In genomic region chr3:129773942-129774663, GRCh38 we compare ENCODE assay signal across 22 cellular contexts.
A peak's percentile ranks its signal among the peaks of the same experiment; 100 is the strongest.
DNase-seq lines count a peak whose midpoint lies in the region; ATAC-seq and TF ChIP-seq lines count a peak whose summit lies in the region.
"Had no signal": no experiment of that assay in that cellular context is flagged by ENCODE, and none has a peak within 500 bp of the region (broad histone marks: within the 10 kb centered on the region; RNA-seq: fewer than 3 reads in every experiment).

No MANE protein-coding gene starts in this region.

- no peak overlapping the region for H3K4me2 ChIP-seq in Karpas-422 (ENCODE audit: low read depth, low read length, poor library complexity, severe bottlenecking)
- H3K4me2 ChIP-seq: BLaER1 had no signal

- no peaks in the 10 kb centered on the region for H3K27me3 ChIP-seq in Karpas-422 (ENCODE audit: low read length)
- H3K27me3 ChIP-seq: BE2C, BLaER1 had no signal

- no peaks in the 10 kb centered on the region for H3K9me2 ChIP-seq in Karpas-422 (replicated peaks; ENCODE audit: insufficient read depth, low read length)

- DNase-seq in Karpas-422 (no peak), OCI-M1 (lab: John Stamatoyannopoulos, UW) (peak; percentile 33), erythroblast (lab: John Stamatoyannopoulos, UW) (peak; percentile 75 to 89), NCI-H748 treated with DMSO at 0.1 percent for 48 hours (lab: John Stamatoyannopoulos, UW) (no peak)
- DNase-seq: 8988T; ACHN; BE2C; C1 segment of cervical spinal cord; CD4-positive, alpha-beta memory T cell; CD4-positive, CD25-positive, alpha-beta regulatory T cell; CD8-positive, alpha-beta memory T cell; COR-L47; DMS 273 treated with DMSO at 0.1 percent for 48 hours; DMS153; DMS53; DMS79; DND-41; EL; GDM1 had no signal

- H3K9me3 ChIP-seq in Karpas-422 (ENCODE audit: low read length), result peaks cover 2% of the 10 kb centered on the region; the same call in 1 of the 2 replicates
- H3K9me3 ChIP-seq: BE2C, BLaER1 had no signal

- TF ChIP-seq POLR2A in erythroblast (IDR thresholded peaks at IDR 0.05; ENCODE audit: low read length), result no peak

- H3K9ac ChIP-seq in Karpas-422 (ENCODE audit: low read length), result no peak overlapping the region
- H3K9ac ChIP-seq: BLaER1 had no signal

- H3K4me1 ChIP-seq in Karpas-422 (ENCODE audit: low read length), result peaks cover 58% of the 10 kb centered on the region
- H3K4me1 ChIP-seq: BE2C had no signal

- peaks cover 6% of the 10 kb centered on the region; the same call in 1 of the 2 replicates for H3K36me3 ChIP-seq in Karpas-422 (ENCODE audit: insufficient read depth, low read length)
- H3K36me3 ChIP-seq: BE2C had no signal

- H4K20me1 ChIP-seq in Karpas-422 (ENCODE audit: insufficient read depth, low read depth, low read length), result no peaks in the 10 kb centered on the region

- no peak overlapping the region for H2AFZ ChIP-seq in Karpas-422 (ENCODE audit: low read length)

- peak overlapping the region; percentile 55 for H3K27ac ChIP-seq in Karpas-422 (ENCODE audit: low read length)
- H3K27ac ChIP-seq: BLaER1 had no signal

- no peak for ATAC-seq in GM18873 (IDR thresholded peaks at IDR 0.05; ENCODE audit: low FRiP score, unreplicated experiment)
- ATAC-seq: GM12878 had no signal

- peaks cover 79% of the 10 kb centered on the region for H3K79me2 ChIP-seq in Karpas-422 (ENCODE audit: low read length)

- no peak overlapping the region for H3K4me3 ChIP-seq in Karpas-422 (ENCODE audit: low read length)
- H3K4me3 ChIP-seq: BLaER1, GM12878 had no signal

Comparison
In these comparisons a context has a peak if more than half of its experiments do, and no peak if none do; other contexts are left out.
1. DNase-seq: peak in OCI-M1 (single experiment) and erythroblast (2 of 2); none in Karpas-422 (single experiment) and NCI-H748 treated with DMSO at 0.1 percent for 48 hours (single experiment).